ENCODE assay signal across 8 cellular contexts in genomic region chr16:11586856-11587642, GRCh38. TPM values are rescaled to one million over a fixed set of nuclear protein-coding genes. Genes with fewer than 3 reads are reported as not detected.
DNase-seq lines count a peak whose midpoint lies in the region; ATAC-seq and TF ChIP-seq lines count a peak whose summit lies in the region.

Gene LITAF, minus strand, starts transcription at chr16:11586919. Its CDS starts 30,189 bp downstream, at chr16:11556730.

- H3K27ac ChIP-seq in RWPE1, result peak within 1 kb of the TSS; percentile 86
- H3K27ac ChIP-seq in parathyroid adenoma, result peak within 1 kb of the TSS; percentile 70
- H3K27ac ChIP-seq in aorta (ENCODE audit: low read depth in 1 of 2, low read length in 2 of 2), result peak within 1 kb of the TSS; percentile 95 to 97

- intact Hi-C loops in head of caudate nucleus (cut with DNase I), result no loop called here
- intact Hi-C loops in aorta (cut with DNase I), result loop anchor here (5.0 to 10.0 kb wide), 4 partner anchors 52 to 175 kb away; no protein-coding TSS in a partner anchor

- CTCF ChIA-PET in RWPE1 (lab: Yijun Ruan, JAX), result interaction anchor here (0.6 to 0.7 kb wide), 2 partner anchors 25 to 43 kb away, joined by 3 to 4 read pairs; no protein-coding TSS in a partner anchor

- H3K9ac ChIP-seq in parathyroid adenoma, result peak within 1 kb of the TSS; percentile 79

- peaks cover 8% of the 10 kb centered on the region for H3K4me1 ChIP-seq in parathyroid adenoma
- peaks cover 0 to 10% of the 10 kb centered on the region in 2 donors for H3K4me1 ChIP-seq in aorta (ENCODE audit: control insufficient read depth in 1 of 2, insufficient read depth in 2 of 2, low read length in 2 of 2)

- H3K9me3 Mint-ChIP-seq in activated naive CD4-positive, alpha-beta T cell treated with anti-CD3 and anti-CD28 coated beads, Interleukin-2, amount 50 U/mL, for 72 hours, result no peaks in the 10 kb centered on the region

- no peaks in the 10 kb centered on the region for H3K9me3 ChIP-seq in parathyroid adenoma (ENCODE audit: control insufficient read depth, low read length)
- no peaks in the 10 kb centered on the region for H3K9me3 ChIP-seq in aorta (ENCODE audit: control insufficient read depth, low read length)

- WGBS in aorta, 2 donors, result 4 to 5% methylated on average over 49 to 74 of the region's 74 CpGs

- H3K4me3 ChIP-seq in parathyroid adenoma (ENCODE audit: low read depth, low read length) (peak within 1 kb of the TSS; percentile 70), aorta (ENCODE audit: low read length in 2 of 2) (peak within 1 kb of the TSS; percentile 95 to 97)

- peak within 1 kb of the TSS; percentile 95 for H2AFZ ChIP-seq in parathyroid adenoma

- POLR2A ChIA-PET in RWPE1 (lab: Yijun Ruan, JAX; ENCODE audit: low non-redundant PET), result interaction anchor here (0.6 to 1.3 kb wide), 8 partner anchors 10 to 72 kb away, joined by 3 to 7 read pairs (median 4); no protein-coding TSS in a partner anchor

- peak within 1 kb of the TSS; percentile 88 to 96 for H3K27ac Mint-ChIP-seq in activated naive CD4-positive, alpha-beta T cell treated with anti-CD3 and anti-CD28 coated beads, Interleukin-2, amount 50 U/mL, for 72 hours

- ATAC-seq in GM18502 (IDR thresholded peaks at IDR 0.05; ENCODE audit: poor library complexity, unreplicated experiment) (peak; percentile 51), HG03064 (IDR thresholded peaks at IDR 0.05; ENCODE audit: low read depth, unreplicated experiment) (peak; percentile 46), aorta (ENCODE audit: low FRiP score) (peak; percentile 84)
- ATAC-seq in activated naive CD4-positive, alpha-beta T cell treated with anti-CD3 and anti-CD28 coated beads, Interleukin-2, amount 50 U/mL, for 72 hours, result peak; percentile 67 to 73

- DNase-seq in A172 (ENCODE audit: low spot score) (peak; percentile 34), RWPE1 (ENCODE audit: low spot score) (peak; percentile 84), head of caudate nucleus (peak in 39 of 42 donors; percentile 29 to 83 (median 61)), aorta (peak; percentile 79 to 92)
- DNase-seq in activated naive CD4-positive, alpha-beta T cell treated with anti-CD3 and anti-CD28 coated beads, Interleukin-2, amount 50 U/mL, for 72 hours (ENCODE audit: low spot score in 2 of 2), result peak; percentile 61 to 71

- TF ChIP-seq CTCF in RWPE1 (conservative IDR thresholded peaks at IDR 0.05; ENCODE audit: low read depth) (no peak), parathyroid adenoma (IDR thresholded peaks at IDR 0.05) (no peak)

- H3K79me2 ChIP-seq in parathyroid adenoma, result peaks cover 6% of the 10 kb centered on the region

- H3K36me3 Mint-ChIP-seq in activated naive CD4-positive, alpha-beta T cell treated with anti-CD3 and anti-CD28 coated beads, Interleukin-2, amount 50 U/mL, for 72 hours, result peaks cover 11 to 16% of the 10 kb centered on the region in 2 donors

- peak within 1 kb of the TSS; percentile 98 for H3K4me2 ChIP-seq in parathyroid adenoma (ENCODE audit: low read length)

- H3K27me3 ChIP-seq in parathyroid adenoma (ENCODE audit: control insufficient read depth, insufficient read depth, low read length), result no peaks in the 10 kb centered on the region
- no peaks in the 10 kb centered on the region for H3K27me3 ChIP-seq in aorta (ENCODE audit: control insufficient read depth in 1 of 2, insufficient read depth in 2 of 2, low read length in 1 of 2)

- H3K36me3 ChIP-seq in parathyroid adenoma (ENCODE audit: control insufficient read depth, insufficient read depth, low read length) (no peaks in the 10 kb centered on the region), aorta (ENCODE audit: control insufficient read depth in 1 of 2, insufficient read depth in 2 of 2, low read length in 1 of 2) (no peaks in the 10 kb centered on the region)

RNA-seq across cellular contexts. Expression of gene LITAF, which starts in this region (rescaled TPM):
- total RNA-seq in A172 (2014; rRNA removed; shearing (Covaris generic)), result 30.1 and 38.4 TPM in 2 replicates
- total RNA-seq in activated naive CD4-positive, alpha-beta T cell treated with anti-CD3 and anti-CD28 coated beads, Interleukin-2, amount 50 U/mL, for 72 hours, result 100 to 1,000 TPM in 1 of 2 donors, 10 to 100 TPM in 1; 91.0 to 112 TPM
- total RNA-seq in aorta, result 100 to 1,000 TPM; 145 to 157 TPM
- 100 to 1,000 TPM in 1 of 2 donors, 10 to 100 TPM in 1; 83.1 to 137 TPM for polyA plus RNA-seq in aorta

Comparison
In these comparisons a context has a peak if more than half of its experiments do, and no peak if none do; other contexts are left out.
1. Peak in every context shown above with its lines: DNase-seq, ATAC-seq, H3K4me3 ChIP-seq and H3K27ac ChIP-seq.
2. DNase-seq: peak in every context shown above with its lines; median percentile 86 in aorta; 84 in RWPE1; 66 in activated naive CD4-positive, alpha-beta T cell treated with anti-CD3 and anti-CD28 coated beads, Interleukin-2, amount 50 U/mL, for 72 hours; 61 in head of caudate nucleus; 34 in A172.